In the genomic region with DNA sequence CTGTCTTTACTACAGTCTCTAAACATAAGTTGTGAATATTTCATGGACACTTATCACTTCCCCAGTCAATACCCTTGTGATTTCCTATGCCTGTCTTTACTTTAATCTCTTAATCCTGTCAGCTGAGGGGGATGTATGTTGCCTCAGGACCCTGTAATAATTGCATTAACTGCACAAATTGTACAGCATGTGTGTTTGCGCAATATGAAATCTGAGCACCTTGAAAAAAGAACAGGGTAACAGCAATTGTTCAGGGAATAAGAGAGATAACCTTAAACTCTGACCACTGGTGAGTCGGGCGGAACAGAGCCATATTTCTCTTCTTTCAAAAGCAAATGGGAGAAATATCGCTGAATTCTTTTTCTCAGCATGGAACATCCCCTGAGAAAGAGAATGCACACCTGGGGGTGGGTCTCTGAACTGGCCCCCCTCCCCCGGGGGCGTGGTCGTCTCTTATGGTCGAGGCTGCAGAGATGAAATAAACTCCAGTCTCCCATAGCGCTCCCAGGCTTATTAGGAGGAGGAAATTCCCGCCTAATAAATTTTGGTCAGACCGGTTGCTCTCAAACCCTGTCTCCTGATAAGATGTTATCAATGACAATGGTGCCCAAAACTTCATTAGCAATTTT, we compare ENCODE assay signal across 5 cellular contexts. TPM values are rescaled to one million over a fixed set of nuclear protein-coding genes. Genes with fewer than 3 reads are reported as not detected.
"Had no signal": no experiment of that assay in that cellular context is flagged by ENCODE, and none has a peak within 500 bp of the region (broad histone marks: within the 10 kb centered on the region; RNA-seq: fewer than 3 reads in every experiment).

No MANE protein-coding gene starts in this region.

RNA-seq across cellular contexts. Expression of a gene that starts 19.4 kb away (rescaled TPM):
- total RNA-seq: activated CD4-positive, alpha-beta memory T cell treated with anti-CD3 and anti-CD28 coated beads for 36 hours; activated CD4-positive, alpha-beta T cell treated with anti-CD3 and anti-CD28 coated beads for 36 hours; activated CD4-positive, alpha-beta T cell treated with anti-CD3 and anti-CD28 coated beads, Interleukin-2, amount 10 ng/mL, durations not matched to agents 24 days and 14 days; activated naive CD4-positive, alpha-beta T cell treated with anti-CD3 and anti-CD28 coated beads for 36 hours; activated T-helper 1 cell treated with anti-CD3 and anti-CD28 coated beads, Interleukin-12 subunit alpha, Interleukin-12 subunit beta, Interleukin-2, Interleukin-4 antibody, amounts not matched to agents 30 ng/mL and 10 ng/mL and 1 ng/mL, durations not matched to agents 14 hours and 24 hours and 36 hours had no signal
